Comparison of ENCODE assay signal across 23 cellular contexts in genomic region chr3:162138509-162138908, GRCh38.
DNase-seq lines count a peak whose midpoint lies in the region; ATAC-seq and TF ChIP-seq lines count a peak whose summit lies in the region.
"Had no signal": no experiment of that assay in that cellular context is flagged by ENCODE, and none has a peak within 500 bp of the region (broad histone marks: within the 10 kb centered on the region; RNA-seq: fewer than 3 reads in every experiment).

No MANE protein-coding gene starts in this region.

- POLR2A ChIA-PET in IMR-90 (lab: Charles Lee; ENCODE audit: unreplicated experiment): no interaction called here

- H3K27me3 ChIP-seq in IMR-90 (ENCODE audit: control insufficient read depth, insufficient read depth, low read length) (no peaks in the 10 kb centered on the region), SU-DHL-6 (ENCODE audit: low read length) (no peaks in the 10 kb centered on the region), left ventricle myocardium inferior (ENCODE audit: low read depth) (no peaks in the 10 kb centered on the region), osteoblast (ENCODE audit: insufficient read depth, low read length) (no peaks in the 10 kb centered on the region)
- H3K27me3 ChIP-seq: BLaER1 had no signal

- in situ Hi-C loops in IMR-90 (cut with MboI; ENCODE audit: low sequenced_read_pairs): no loop called here

- H4K20me1 ChIP-seq in IMR-90 (ENCODE audit: insufficient read depth, low read length) (no peaks in the 10 kb centered on the region), SU-DHL-6 (ENCODE audit: low read depth, low read length) (no peaks in the 10 kb centered on the region), osteoblast (ENCODE audit: insufficient read depth, low read length) (no peaks in the 10 kb centered on the region)
- H4K20me1 ChIP-seq: BLaER1 had no signal

- peak overlapping the region; percentile 0; the same call in 1 of the 2 replicates for H2BK20ac ChIP-seq in IMR-90 (ENCODE audit: low read depth, low read length)

- H3K4me1 ChIP-seq in IMR-90 (ENCODE audit: control insufficient read depth, insufficient read depth, low read length): peaks cover under 1% of the 10 kb centered on the region; the same call in 1 of the 2 replicates
- H3K4me1 ChIP-seq in left ventricle myocardium inferior: peaks cover 23% of the 10 kb centered on the region
- H3K4me1 ChIP-seq in osteoblast (ENCODE audit: insufficient read depth, low read length): peaks cover 37% of the 10 kb centered on the region
- H3K4me1 ChIP-seq: BLaER1 had no signal

- no peak overlapping the region for H2AK9ac ChIP-seq in IMR-90 (replicated peaks; ENCODE audit: low read depth, low read length, poor library complexity)

- H3K79me2 ChIP-seq in SU-DHL-6 (ENCODE audit: insufficient read depth, low read length): no peaks in the 10 kb centered on the region
- no peaks in the 10 kb centered on the region for H3K79me2 ChIP-seq in osteoblast (ENCODE audit: insufficient read depth, low read length)

- no peak overlapping the region for H3K23ac ChIP-seq in IMR-90 (ENCODE audit: low read depth, low read length)

- 0 out of 3 replicates have a peak overlapping the region, but pooled peaks have one; percentile 15 for H2BK15ac ChIP-seq in IMR-90 (ENCODE audit: low read depth, low read length)

- H3K36me3 Mint-ChIP-seq in activated T-helper 1 cell treated with anti-CD3 and anti-CD28 coated beads, Interleukin-12 subunit alpha, Interleukin-12 subunit beta, Interleukin-2, Interleukin-4 antibody, amounts not matched to agents 30 ng/mL and 10 ng/mL and 1 ng/mL, durations not matched to agents 14 hours and 24 hours and 36 hours (ENCODE audit: low read depth): no peaks in the 10 kb centered on the region
- H3K36me3 Mint-ChIP-seq: CD4-positive, CD25-positive, alpha-beta regulatory T cell had no signal

- H3K79me1 ChIP-seq in IMR-90 (ENCODE audit: low read depth in 1 of 2, low read length in 2 of 2): no peaks in the 10 kb centered on the region

- H3K4me3 ChIP-seq in IMR-90 (ENCODE audit: insufficient read depth, low read depth, low read length): no peak overlapping the region
- H3K4me3 ChIP-seq in SU-DHL-6 (ENCODE audit: insufficient read depth, low read length, poor library complexity, severe bottlenecking): no peak overlapping the region
- H3K4me3 ChIP-seq in left ventricle myocardium inferior: no peak overlapping the region
- no peak overlapping the region for H3K4me3 ChIP-seq in osteoblast (ENCODE audit: insufficient read depth, low read length)
- H3K4me3 ChIP-seq: BLaER1, K562 had no signal

- H4K5ac ChIP-seq in IMR-90 (ENCODE audit: low read depth, low read length): no peak overlapping the region

- no peak overlapping the region for H3K4me2 ChIP-seq in IMR-90 (ENCODE audit: low read depth, low read length)
- no peak overlapping the region for H3K4me2 ChIP-seq in SU-DHL-6 (ENCODE audit: low read depth, low read length, poor library complexity, severe bottlenecking)
- no peak overlapping the region for H3K4me2 ChIP-seq in osteoblast (ENCODE audit: insufficient read depth, low read length)
- H3K4me2 ChIP-seq: BLaER1 had no signal

- TF ChIP-seq POLR2A in IMR-90 (IDR thresholded peaks at IDR 0.05; ENCODE audit: low read depth, low read length): no peak

- dilution Hi-C loops in IMR-90 (cut with HindIII; ENCODE audit: low sequenced_read_pairs, unreplicated experiment): no loop called here

- DNase-seq in IMR-90 (no peak), left ventricle myocardium inferior (peak; percentile 23), osteoblast (ENCODE audit: insufficient read length, low spot score, missing footprints) (no peak)
- DNase-seq in activated T-helper 1 cell treated with anti-CD3 and anti-CD28 coated beads, Interleukin-12 subunit alpha, Interleukin-12 subunit beta, Interleukin-2, Interleukin-4 antibody, amounts not matched to agents 30 ng/mL and 10 ng/mL and 1 ng/mL, durations not matched to agents 14 hours and 24 hours and 36 hours (ENCODE audit: low spot score): no peak
- no peak for DNase-seq in activated naive CD4-positive, alpha-beta T cell treated with anti-CD3 and anti-CD28 coated beads, Interleukin-2, amount 50 U/mL, for 16 hours
- DNase-seq: CD4-positive, CD25-positive, alpha-beta regulatory T cell; DMS153; DND-41; HCEC 1CT; Kasumi-1; MM.1S; NCI-H2029; NCI-H446; NCI-H524 treated with DMSO at 0.1 percent for 48 hours; NCI-H82; NK-92 treated with Interleukin-12 subunit alpha and Interleukin-12 subunit beta, amount 100 ng/mL, for 24 hours; RPMI8226; SHP77 treated with DMSO at 0.1 percent for 48 hours had no signal

- H3K27ac ChIP-seq in IMR-90 (ENCODE audit: insufficient read depth, low read length) (no peak overlapping the region), SU-DHL-6 (ENCODE audit: low read depth, low read length) (no peak overlapping the region), left ventricle myocardium inferior (replicated peaks) (peak overlapping the region; percentile 80), osteoblast (ENCODE audit: low read depth, low read length) (no peak overlapping the region)
- H3K27ac ChIP-seq: BLaER1 had no signal

- H3K9me3 Mint-ChIP-seq in activated T-helper 1 cell treated with anti-CD3 and anti-CD28 coated beads, Interleukin-12 subunit alpha, Interleukin-12 subunit beta, Interleukin-2, Interleukin-4 antibody, amounts not matched to agents 30 ng/mL and 10 ng/mL and 1 ng/mL, durations not matched to agents 14 hours and 24 hours and 36 hours: no peaks in the 10 kb centered on the region

- H3K9me1 ChIP-seq in IMR-90 (ENCODE audit: insufficient read depth, low read length): no peaks in the 10 kb centered on the region

- no peak overlapping the region for H4K91ac ChIP-seq in IMR-90 (ENCODE audit: insufficient read depth, low read depth, low read length)

- no peak overlapping the region for H3K4me3 Mint-ChIP-seq in activated T-helper 1 cell treated with anti-CD3 and anti-CD28 coated beads, Interleukin-12 subunit alpha, Interleukin-12 subunit beta, Interleukin-2, Interleukin-4 antibody, amounts not matched to agents 30 ng/mL and 10 ng/mL and 1 ng/mL, durations not matched to agents 14 hours and 24 hours and 36 hours
- H3K4me3 Mint-ChIP-seq: CD4-positive, CD25-positive, alpha-beta regulatory T cell had no signal

- H2AK5ac ChIP-seq in IMR-90 (ENCODE audit: low read depth, low read length): no peak overlapping the region; the same call in 1 of the 2 replicates

- H2AFZ ChIP-seq in IMR-90 (replicated peaks; ENCODE audit: low read length, poor library complexity): no peak overlapping the region
- peak overlapping the region; percentile 22 for H2AFZ ChIP-seq in SU-DHL-6 (ENCODE audit: low read depth, low read length, severe bottlenecking)
- H2AFZ ChIP-seq in osteoblast (ENCODE audit: low read length): peak overlapping the region; percentile 43

- H3K9me2 ChIP-seq in SU-DHL-6 (replicated peaks; ENCODE audit: insufficient read depth, low read length): no peaks in the 10 kb centered on the region

- H3F3A ChIP-seq in SU-DHL-6 (ENCODE audit: insufficient read depth): no peaks in the 10 kb centered on the region

- no peak overlapping the region for H2BK5ac ChIP-seq in IMR-90 (ENCODE audit: low read depth, low read length, poor library complexity, severe bottlenecking)

- ATAC-seq in IMR-90 (ENCODE audit: low read depth) (no peak), HG03457 (IDR thresholded peaks at IDR 0.05; ENCODE audit: unreplicated experiment) (no peak)
- ATAC-seq: HepG2, K562 had no signal

- intact Hi-C loops in IMR-90 (cut with micrococcal nuclease) (no loop called here), left ventricle myocardium inferior (cut with micrococcal nuclease) (no loop called here)
- intact Hi-C loops in activated T-helper 1 cell treated with anti-CD3 and anti-CD28 coated beads, Interleukin-12 subunit alpha, Interleukin-12 subunit beta, Interleukin-2, Interleukin-4 antibody, amounts not matched to agents 30 ng/mL and 10 ng/mL and 1 ng/mL, durations not matched to agents 14 hours and 24 hours and 36 hours (cut with micrococcal nuclease): no loop called here

- TF ChIP-seq CTCF in IMR-90 (conservative IDR thresholded peaks at IDR 0.05; ENCODE audit: low read depth, low read length): no peak
- no peak for TF ChIP-seq CTCF in SU-DHL-6 (IDR thresholded peaks at IDR 0.05; ENCODE audit: insufficient read depth, low read length, poor library complexity, severe bottlenecking)
- no peak for TF ChIP-seq CTCF in left ventricle myocardium inferior (IDR thresholded peaks at IDR 0.05; ENCODE audit: borderline replicate concordance)
- no peak for TF ChIP-seq CTCF in osteoblast (IDR thresholded peaks at IDR 0.05; ENCODE audit: extremely low read depth, low read depth, low read length)

- no TSS peak for BruUV-seq in IMR-90 (replicated peaks; lab: Mats Ljungman, UMichigan)

- H3K18ac ChIP-seq in IMR-90 (ENCODE audit: low read depth, low read length): no peak overlapping the region

- H2BK120ac ChIP-seq in IMR-90 (ENCODE audit: low read depth, low read length): no peak overlapping the region

- 58% methylated on average over 3 of the region's 4 CpGs; no CpG with 5 or more reads in 1 of the 2 experiments for WGBS in IMR-90 (ENCODE audit: extremely low coverage in 2 of 2, insufficient read length in 1 of 2), 2 experiments

- CTCF ChIA-PET in IMR-90 (lab: Yijun Ruan, JAX): no interaction called here

- H3K9me3 ChIP-seq in IMR-90 (ENCODE audit: control insufficient read depth, insufficient read depth, low read length): no peaks in the 10 kb centered on the region
- H3K9me3 ChIP-seq in SU-DHL-6 (ENCODE audit: insufficient read depth, low read length): no peaks in the 10 kb centered on the region
- no peaks in the 10 kb centered on the region for H3K9me3 ChIP-seq in left ventricle myocardium inferior (replicated peaks)
- H3K9me3 ChIP-seq in osteoblast (ENCODE audit: low read depth, low read length): no peaks in the 10 kb centered on the region
- H3K9me3 ChIP-seq: BLaER1 had no signal

- TF ChIP-seq RAD21 in IMR-90 (IDR thresholded peaks at IDR 0.05; ENCODE audit: low read length): no peak

- H3K27ac Mint-ChIP-seq in activated T-helper 1 cell treated with anti-CD3 and anti-CD28 coated beads, Interleukin-12 subunit alpha, Interleukin-12 subunit beta, Interleukin-2, Interleukin-4 antibody, amounts not matched to agents 30 ng/mL and 10 ng/mL and 1 ng/mL, durations not matched to agents 14 hours and 24 hours and 36 hours: no peak overlapping the region
- H3K27ac Mint-ChIP-seq: CD4-positive, CD25-positive, alpha-beta regulatory T cell had no signal

- no peaks in the 10 kb centered on the region for H3K36me3 ChIP-seq in IMR-90 (ENCODE audit: control insufficient read depth, insufficient read depth, low read length)
- H3K36me3 ChIP-seq in SU-DHL-6 (ENCODE audit: low read length): no peaks in the 10 kb centered on the region
- no peaks in the 10 kb centered on the region for H3K36me3 ChIP-seq in left ventricle myocardium inferior
- no peaks in the 10 kb centered on the region for H3K36me3 ChIP-seq in osteoblast (ENCODE audit: insufficient read depth, low read length)
- H3K36me3 ChIP-seq: BLaER1 had no signal

- H3K9ac ChIP-seq in IMR-90 (ENCODE audit: low read depth, low read length) (no peak overlapping the region), SU-DHL-6 (ENCODE audit: low read length) (no peak overlapping the region)
- H3K9ac ChIP-seq: BLaER1 had no signal

- no peaks in the 10 kb centered on the region for H3K27me3 Mint-ChIP-seq in activated T-helper 1 cell treated with anti-CD3 and anti-CD28 coated beads, Interleukin-12 subunit alpha, Interleukin-12 subunit beta, Interleukin-2, Interleukin-4 antibody, amounts not matched to agents 30 ng/mL and 10 ng/mL and 1 ng/mL, durations not matched to agents 14 hours and 24 hours and 36 hours (ENCODE audit: insufficient read depth)
- H3K27me3 Mint-ChIP-seq: CD4-positive, CD25-positive, alpha-beta regulatory T cell had no signal

- no peak overlapping the region; the same call in 1 of the 2 replicates for H3K4ac ChIP-seq in IMR-90 (ENCODE audit: low read depth, low read length)

- no peaks in the 10 kb centered on the region for H3K4me1 Mint-ChIP-seq in activated T-helper 1 cell treated with anti-CD3 and anti-CD28 coated beads, Interleukin-12 subunit alpha, Interleukin-12 subunit beta, Interleukin-2, Interleukin-4 antibody, amounts not matched to agents 30 ng/mL and 10 ng/mL and 1 ng/mL, durations not matched to agents 14 hours and 24 hours and 36 hours (ENCODE audit: low read depth)
- H3K4me1 Mint-ChIP-seq: CD4-positive, CD25-positive, alpha-beta regulatory T cell had no signal

- H4K8ac ChIP-seq in IMR-90 (ENCODE audit: low read depth in 2 of 2, low read length in 2 of 2): no peak overlapping the region

- H3K14ac ChIP-seq in IMR-90 (replicated peaks; ENCODE audit: low read depth, low read length): no peak overlapping the region

- no peak overlapping the region for H3K56ac ChIP-seq in IMR-90 (ENCODE audit: extremely low read depth, insufficient read depth, low read length)
